In the genomic region with DNA sequence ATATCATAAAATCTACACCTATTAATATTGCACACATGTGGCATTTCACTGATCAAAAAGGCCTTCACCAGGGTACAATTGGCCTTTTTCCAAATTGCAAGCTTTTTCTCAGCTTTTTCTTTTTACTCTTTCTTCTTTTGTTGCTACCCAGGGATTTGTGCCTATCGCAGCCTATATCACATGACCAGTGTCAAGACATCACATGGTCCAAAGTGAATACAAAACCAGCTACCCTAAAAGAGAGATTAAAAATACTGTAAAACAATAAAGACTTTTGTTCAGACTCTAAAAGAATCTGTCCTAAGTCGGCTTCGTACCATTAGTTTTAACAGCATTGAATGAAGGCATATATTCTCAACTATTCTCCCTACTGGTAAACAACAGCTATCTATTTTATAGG, we compare ENCODE assay signal across 19 cellular contexts. TPM values are rescaled to one million over a fixed set of nuclear protein-coding genes. Genes with fewer than 3 reads are reported as not detected.
DNase-seq lines count a peak whose midpoint lies in the region; ATAC-seq, FAIRE-seq and TF ChIP-seq lines count a peak whose summit lies in the region.
"Had no signal": no experiment of that assay in that cellular context is flagged by ENCODE, and none has a peak within 500 bp of the region (broad histone marks: within the 10 kb centered on the region; RNA-seq: fewer than 3 reads in every experiment).

No MANE protein-coding gene starts in this region.

- BruUV-seq in A673 (replicated peaks; lab: Mats Ljungman, UMichigan) (no TSS peak), K562 (replicated peaks; lab: Mats Ljungman, UMichigan) (no TSS peak)

- no peaks in the 10 kb centered on the region for H3K79me2 ChIP-seq in K562 (ENCODE audit: control insufficient read depth, insufficient read depth, low read length)

- H3K9ac ChIP-seq in K562 (ENCODE audit: insufficient read depth in 1 of 2, low read depth in 2 of 2, low read length in 2 of 2) (no peak overlapping the region), kidney (ENCODE audit: low read length in 2 of 2) (no peak overlapping the region)

- no peak overlapping the region for H3K27ac Mint-ChIP-seq in T-cell
- H3K27ac Mint-ChIP-seq: CD14-positive monocyte; CD8-positive, alpha-beta T cell; HFFc6 had no signal

- intact Hi-C loops in A673 (cut with micrococcal nuclease; ENCODE audit: unreplicated experiment) (no loop called here), K562 (cut with micrococcal nuclease) (no loop called here), kidney (cut with DNase I) (no loop called here)

- no peaks in the 10 kb centered on the region for H3K9me1 ChIP-seq in K562 (ENCODE audit: control insufficient read depth, insufficient read depth, low read length)

- POLR2A ChIA-PET in A673 (lab: Charles Lee; ENCODE audit: low non-redundant PET) (no interaction called here), K562 (lab: Yijun Ruan, JAX) (no interaction called here), T-cell (lab: Charles Lee) (no interaction called here)

- H3K4me3 Mint-ChIP-seq in T-cell, result no peak overlapping the region
- H3K4me3 Mint-ChIP-seq: CD14-positive monocyte; CD8-positive, alpha-beta T cell; HFFc6 had no signal

- no peaks in the 10 kb centered on the region for H3K9me3 ChIP-seq in A673 (ENCODE audit: low read depth, low read length, poor library complexity, severe bottlenecking)
- H3K9me3 ChIP-seq in RWPE2 (ENCODE audit: severe bottlenecking), result no peaks in the 10 kb centered on the region
- H3K9me3 ChIP-seq in K562 (replicated peaks; ENCODE audit: control insufficient read depth, insufficient read depth, low read depth, low read length), result no peaks in the 10 kb centered on the region
- H3K9me3 ChIP-seq in kidney (ENCODE audit: control insufficient read depth in 1 of 2, low read length in 2 of 2), result no peaks in the 10 kb centered on the region

- in situ Hi-C loops in K562 (cut with MboI), result no loop called here

- TF ChIP-seq CTCF in A673 (conservative IDR thresholded peaks at IDR 0.05; ENCODE audit: low read depth, low read length), result no peak
- TF ChIP-seq CTCF in RWPE2 (IDR thresholded peaks at IDR 0.05; ENCODE audit: poor library complexity, severe bottlenecking), result no peak
- no peak for TF ChIP-seq CTCF in K562 (IDR thresholded peaks at IDR 0.05 in 2 of 3, conservative IDR thresholded peaks at IDR 0.05 in 1 of 3; ENCODE audit: insufficient read depth in 2 of 3, low read depth in 1 of 3, low read length in 3 of 3)
- TF ChIP-seq CTCF in kidney (IDR thresholded peaks at IDR 0.05; ENCODE audit: borderline replicate concordance, extremely low read depth, insufficient read depth), result no peak

- WGBS in K562 (ENCODE audit: insufficient coverage, low coverage, missing lambda C conversion rate), result 76% methylated on average over 3 of the region's 3 CpGs

- no peaks in the 10 kb centered on the region for H3K9me3 Mint-ChIP-seq in T-cell
- H3K9me3 Mint-ChIP-seq: CD14-positive monocyte; CD8-positive, alpha-beta T cell; HFFc6 had no signal

- CTCF ChIA-PET in A673 (lab: Charles Lee) (no interaction called here), K562 (lab: Yijun Ruan, JAX; ENCODE audit: low intra/inter-chr PET ratio) (no interaction called here), T-cell (lab: Charles Lee) (interaction anchor here in 1 of 2 donors (0.6 kb wide), 1 partner anchor 11 kb away, joined by 4 read pairs; no protein-coding TSS in a partner anchor)

- no peak for ATAC-seq in RWPE2 (ENCODE audit: low read depth)
- no peak for ATAC-seq in K562
- ATAC-seq in GM21576 (IDR thresholded peaks at IDR 0.05; ENCODE audit: unreplicated experiment), result no peak
- ATAC-seq in T-cell (replicated peaks in 1 of 4), result no peak
- no peak for ATAC-seq in GM21723 (IDR thresholded peaks at IDR 0.05; ENCODE audit: unreplicated experiment)
- ATAC-seq: CD8-positive, alpha-beta T cell had no signal

- no peak for FAIRE-seq in K562 (lab: Jason Lieb, UNC)
- no peak for FAIRE-seq in kidney (lab: Jason Lieb, UNC)
- FAIRE-seq: A204.1, GM18507 had no signal

- H3K27me3 Mint-ChIP-seq in T-cell, result no peaks in the 10 kb centered on the region

- H3K36me3 Mint-ChIP-seq in T-cell, result peaks cover 13% of the 10 kb centered on the region

- no peak overlapping the region for H3K4me2 ChIP-seq in K562 (ENCODE audit: insufficient read depth, low read length)

- H3K27me3 ChIP-seq in A673 (replicated peaks; ENCODE audit: insufficient read depth, low read depth, low read length, poor library complexity), result no peaks in the 10 kb centered on the region
- H3K27me3 ChIP-seq in RWPE2 (ENCODE audit: insufficient read depth, poor library complexity, severe bottlenecking), result no peaks in the 10 kb centered on the region
- H3K27me3 ChIP-seq in K562 (ENCODE audit: control insufficient read depth in 2 of 2, insufficient read depth in 2 of 2, low read length in 2 of 2), result no peaks in the 10 kb centered on the region

- H3K27ac ChIP-seq in A673 (ENCODE audit: low read depth, low read length, poor library complexity, severe bottlenecking), result no peak overlapping the region
- H3K27ac ChIP-seq in RWPE2 (ENCODE audit: poor library complexity, severe bottlenecking), result peak overlapping the region; percentile 4
- no peak overlapping the region for H3K27ac ChIP-seq in K562 (ENCODE audit: extremely low read depth, low read depth, low read length)
- H3K27ac ChIP-seq in kidney (ENCODE audit: low read depth in 2 of 2, low read length in 2 of 2), result no peak overlapping the region

- DNase-seq in A673 (ENCODE audit: low spot score) (peak; percentile 39), RWPE2 (ENCODE audit: low spot score) (no peak), K562 (ENCODE audit: extremely low read depth in 1 of 4, low spot score in 3 of 4) (no peak), foreskin melanocyte (peak; percentile 73), T-cell (no peak), kidney (no peak)
- DNase-seq: CD8-positive, alpha-beta T cell; DMS53; GOT3; HCEC 1CT; HFFc6; IMR-90; KG1 had no signal

- no peaks in the 10 kb centered on the region for H3K4me1 Mint-ChIP-seq in T-cell
- H3K4me1 Mint-ChIP-seq: CD14-positive monocyte had no signal

- no peak for TF ChIP-seq EP300 in K562 (IDR thresholded peaks at IDR 0.05; ENCODE audit: low read length)

- H4K20me1 ChIP-seq in K562 (replicated peaks; ENCODE audit: control insufficient read depth, insufficient read depth, low read length), result no peaks in the 10 kb centered on the region

- TF ChIP-seq POLR2A in K562 (conservative IDR thresholded peaks at IDR 0.05), result no peak

- TF ChIP-seq RAD21 in K562 (CRISPR knock-in tag; conservative IDR thresholded peaks at IDR 0.05 in 1 of 2, IDR thresholded peaks at IDR 0.05 in 1 of 2), result no peak

- H3K4me3 ChIP-seq in A673 (ENCODE audit: low read depth, low read length, poor library complexity, severe bottlenecking) (no peak overlapping the region), RWPE2 (ENCODE audit: severe bottlenecking) (no peak overlapping the region), K562 (no peak overlapping the region), kidney (ENCODE audit: low read length in 2 of 2) (no peak overlapping the region)

- no peak overlapping the region for H2AFZ ChIP-seq in K562 (ENCODE audit: low read depth, low read length)

- H3K4me1 ChIP-seq in A673 (ENCODE audit: insufficient read depth, low read length, poor library complexity, severe bottlenecking), result peaks cover 22% of the 10 kb centered on the region
- peaks cover 15% of the 10 kb centered on the region for H3K4me1 ChIP-seq in RWPE2 (ENCODE audit: insufficient read depth, poor library complexity, severe bottlenecking)
- H3K4me1 ChIP-seq in K562 (replicated peaks in 1 of 2; ENCODE audit: control insufficient read depth in 2 of 2, insufficient read depth in 2 of 2, low read length in 2 of 2), result peaks cover 2 to 6% of the 10 kb centered on the region in 2 experiments; a peak in 3 of 5 replicates
- no peaks in the 10 kb centered on the region for H3K4me1 ChIP-seq in kidney (ENCODE audit: control insufficient read depth in 1 of 2, insufficient read depth in 1 of 2, low read depth in 1 of 2, low read length in 2 of 2)

- H3K36me3 ChIP-seq in A673 (ENCODE audit: insufficient read depth, low read length, poor library complexity, severe bottlenecking) (no peaks in the 10 kb centered on the region), RWPE2 (ENCODE audit: low read depth) (peaks cover 34% of the 10 kb centered on the region), K562 (ENCODE audit: control insufficient read depth, insufficient read depth, low read length) (no peaks in the 10 kb centered on the region), kidney (ENCODE audit: control insufficient read depth in 1 of 2, insufficient read depth in 2 of 2, low read length in 2 of 2) (no peaks in the 10 kb centered on the region)

TF ChIP-seq in K562, 482 proteins besides CTCF, POLR2A, EP300 and RAD21 (continues in another document):
- TF ChIP-seq RFX7 (CRISPR knock-in tag; IDR thresholded peaks at IDR 0.05) (no peak), ZNF274 (IDR thresholded peaks at IDR 0.05; ENCODE audit: borderline replicate concordance, low read depth, low read length) (no peak)

RNA-seq across cellular contexts. Expression of gene OTX1, which starts 14.9 kb away (rescaled TPM):
- total RNA-seq in A673 (2021) (1.1 and 2.1 TPM in 2 replicates), K562 (2014; rRNA removed) (1.4 and 1.8 TPM in 2 replicates), K562 (2014; rRNA removed; fragmentation: Illumina TruSeq; extraction: Trizol) (0.40 and 0.48 TPM in 2 replicates), K562 (2015; rRNA removed; fragmentation: Illumina TruSeq; extraction: Trizol) (0.58 and 1.1 TPM in 2 replicates), K562 (2021) (6.4 and 7.1 TPM in 2 replicates), T-cell (not detected), kidney (not detected)
- 4.9 and 10.4 TPM in 2 replicates for total RNA-seq in K562 (2011; cell fraction: chromatin; rRNA removed; ENCODE audit: low replicate concordance)
- 13.5 and 18.4 TPM in 2 replicates for total RNA-seq in K562 (2011; cell fraction: nucleolus; rRNA removed)
- 9.4 and 9.8 TPM in 2 replicates for total RNA-seq in K562 (2011; cell fraction: nucleoplasm; rRNA removed)
- polyA plus RNA-seq in K562 (2011; rRNA removed) (0.24 and 0.31 TPM in 2 replicates), K562 (2014; fragmentation: Illumina TruSeq; extraction: Trizol) (2.6 and 3.7 TPM in 2 replicates), K562 (2014; fragmentation: Nextera tagmentation; extraction: Ambion mirVana) (under 1 TPM; 0.18 to 0.31 TPM), K562 (2014; rRNA removed) (2.3 and 2.6 TPM in 2 replicates), kidney (ENCODE audit: insufficient read depth, low read depth, low replicate concordance) (not detected)
- 0.24 and 0.33 TPM in 2 replicates for polyA plus RNA-seq in K562 (2011; cell fraction: cytosol; rRNA removed)
- polyA plus RNA-seq in K562 (2011; cell fraction: nucleus; rRNA removed), result 4.0 and 5.2 TPM in 2 replicates
- 2.7 and 5.2 TPM in 2 replicates for polyA plus RNA-seq in K562 (2012)
- polyA minus RNA-seq in K562 (2011; rRNA and poly(A)+ RNA removed), result 0.33 and 0.77 TPM in 2 replicates
- 1.5 and 2.0 TPM in 2 replicates for polyA minus RNA-seq in K562 (2011; cell fraction: cytosol; rRNA and poly(A)+ RNA removed)
- polyA minus RNA-seq in K562 (2011; cell fraction: nucleus; rRNA and poly(A)+ RNA removed), result 9.6 and 13.6 TPM in 2 replicates
- total RNA-seq: CD8-positive, alpha-beta T cell; IMR-90 had no signal
- polyA plus RNA-seq: BJ, CD14-positive monocyte had no signal

Comparison
In these comparisons a context has a peak if more than half of its experiments do, and no peak if none do; other contexts are left out.
1. DNase-seq: peak in A673 (single experiment) and foreskin melanocyte (single experiment); none in RWPE2 (single experiment), K562 (0 of 4), T-cell (0 of 34) and kidney (single experiment).